ENCODE assay signal across 10 cellular contexts in genomic region chr14:56487090-56487667, GRCh38.
DNase-seq lines count a peak whose midpoint lies in the region; ATAC-seq and TF ChIP-seq lines count a peak whose summit lies in the region.
"Had no signal": no experiment of that assay in that cellular context is flagged by ENCODE, and none has a peak within 500 bp of the region (broad histone marks: within the 10 kb centered on the region; RNA-seq: fewer than 3 reads in every experiment).

No MANE protein-coding gene starts in this region.

- peaks cover 23% of the 10 kb centered on the region for H3K27me3 Mint-ChIP-seq in osteocyte (ENCODE audit: unreplicated experiment)

- intact Hi-C loops in dorsolateral prefrontal cortex (cut with DNase I) = no loop called here

- no peak overlapping the region for H3K4me3 ChIP-seq in dorsolateral prefrontal cortex
- H3K4me3 ChIP-seq: SJCRH30 had no signal

- peak in 55 of 56 donors; percentile 24 to 73 (median 53) for TF ChIP-seq CTCF in dorsolateral prefrontal cortex (IDR thresholded peaks at IDR 0.05 in 54 of 56, conservative IDR thresholded peaks at IDR 0.05 in 2 of 56; ENCODE audit: low read depth in 1 of 56, partially characterized antibody in 56 of 56)
- TF ChIP-seq CTCF in osteocyte (IDR thresholded peaks at IDR 0.05) = peak; percentile 62

- H3K4me1 Mint-ChIP-seq in osteocyte (ENCODE audit: unreplicated experiment) = no peaks in the 10 kb centered on the region

- H3K9me3 Mint-ChIP-seq in osteocyte (ENCODE audit: unreplicated experiment) = no peaks in the 10 kb centered on the region

- DNase-seq in EL (peak; percentile 4), NCI-H2227 (lab: John Stamatoyannopoulos, UW; ENCODE audit: unreplicated experiment) (peak; percentile 44), dorsolateral prefrontal cortex (no peak), osteocyte (ENCODE audit: extremely low spot score, unreplicated experiment) (no peak), HK-2 (ENCODE audit: unreplicated experiment) (no peak), CD1c-positive myeloid dendritic cell (ENCODE audit: extremely low spot score) (no peak), hippocampal formation (lab: John Stamatoyannopoulos, UW) (no peak)
- DNase-seq: cortex of kidney had no signal

- H3K4me3 Mint-ChIP-seq in osteocyte (ENCODE audit: unreplicated experiment) = no peak overlapping the region

- H3K36me3 Mint-ChIP-seq in osteocyte (ENCODE audit: unreplicated experiment) = no peaks in the 10 kb centered on the region

- H3K27ac ChIP-seq in dorsolateral prefrontal cortex = no peak overlapping the region
- H3K27ac ChIP-seq: SJCRH30 had no signal

- H3K27me3 ChIP-seq in dorsolateral prefrontal cortex = no peaks in the 10 kb centered on the region
- H3K27me3 ChIP-seq: SJCRH30 had no signal

- ATAC-seq in GM19328 (IDR thresholded peaks at IDR 0.05; ENCODE audit: unreplicated experiment) = no peak

- H3K27ac Mint-ChIP-seq in osteocyte (ENCODE audit: unreplicated experiment) = no peak overlapping the region

Comparison
In these comparisons a context has a peak if more than half of its experiments do, and no peak if none do; other contexts are left out.
1. DNase-seq: peak in EL (single experiment) and NCI-H2227 (single experiment); none in dorsolateral prefrontal cortex (0 of 10), osteocyte (single experiment), HK-2 (single experiment), CD1c-positive myeloid dendritic cell (single experiment) and hippocampal formation (0 of 2).